6 cellular contexts compared by ENCODE assay signal in the genomic region with DNA sequence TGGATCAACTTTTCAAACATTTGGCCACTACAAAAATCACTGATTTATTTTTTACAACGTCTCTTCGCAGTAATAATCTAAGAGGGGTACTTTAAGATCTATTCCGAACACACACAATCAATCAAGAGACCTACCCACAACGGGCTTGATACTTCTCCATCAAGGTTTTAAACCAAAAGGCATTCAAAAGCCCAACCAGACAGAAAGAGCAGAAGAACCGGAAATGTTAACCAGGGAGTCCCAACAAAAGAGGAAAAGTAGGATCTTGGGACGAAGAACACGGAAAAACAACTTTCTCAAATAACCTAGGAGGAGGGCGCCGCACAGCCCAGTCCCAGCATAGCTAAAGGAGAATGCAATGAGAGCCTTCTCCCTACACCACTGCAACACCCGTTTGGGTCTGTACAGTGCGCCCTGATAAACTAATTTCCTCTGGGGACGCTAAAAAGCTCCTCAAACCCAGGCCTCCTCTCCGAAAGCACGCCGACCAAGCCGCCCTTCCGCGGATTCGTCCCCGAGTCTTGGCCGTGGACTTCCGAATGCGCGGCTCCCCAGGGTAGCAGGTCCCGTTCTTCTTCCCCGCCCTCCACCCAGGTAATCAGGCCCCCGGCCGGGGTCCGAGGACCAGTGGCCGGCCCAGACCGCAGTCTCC. TPM values are rescaled to one million over a fixed set of nuclear protein-coding genes. Genes with fewer than 3 reads are reported as not detected.
DNase-seq lines count a peak whose midpoint lies in the region; ATAC-seq, FAIRE-seq and TF ChIP-seq lines count a peak whose summit lies in the region.

No MANE protein-coding gene starts in this region.

- H3K36me3 Mint-ChIP-seq in Caco-2 (ENCODE audit: insufficient read depth, unreplicated experiment): peaks cover 54% of the 10 kb centered on the region

- TF ChIP-seq CTCF in Caco-2 (IDR thresholded peaks at IDR 0.05; ENCODE audit: insufficient read depth in 1 of 2, low read depth in 1 of 2, low read length in 1 of 2, severe bottlenecking in 1 of 2, unreplicated experiment in 1 of 2): no peak

- H3K36me3 ChIP-seq in Caco-2 (ENCODE audit: control insufficient read depth, insufficient read depth, low read length) (no peaks in the 10 kb centered on the region; the same call in 1 of the 2 replicates), adipocyte (ENCODE audit: control insufficient read depth, insufficient read depth, low read length, severe bottlenecking) (peaks cover 29% of the 10 kb centered on the region), mucosa of rectum (ENCODE audit: control insufficient read depth in 2 of 2, insufficient read depth in 2 of 2, low read length in 2 of 2) (peaks cover 8 to 17% of the 10 kb centered on the region in 2 donors)

- H3K4me1 ChIP-seq in Caco-2 (peaks cover 14% of the 10 kb centered on the region), adipocyte (ENCODE audit: control insufficient read depth, insufficient read depth, low read length) (peaks cover 19% of the 10 kb centered on the region), mucosa of rectum (ENCODE audit: control insufficient read depth in 2 of 2, insufficient read depth in 2 of 2, low read length in 2 of 2) (peaks cover 13% of the 10 kb centered on the region in 2 donors)

- peak in 1 of 2 experiments; percentile 35 for DNase-seq in Caco-2
- DNase-seq in adipocyte (ENCODE audit: low read depth): peak; percentile 52
- DNase-seq in foreskin melanocyte: no peak
- no peak for DNase-seq in GM19239 (ENCODE audit: insufficient read length, low spot score)

- H3K27me3 ChIP-seq in Caco-2 (replicated peaks; ENCODE audit: control insufficient read depth, insufficient read depth, low read length) (no peaks in the 10 kb centered on the region), adipocyte (replicated peaks; ENCODE audit: control insufficient read depth, insufficient read depth, low read length) (no peaks in the 10 kb centered on the region), mucosa of rectum (ENCODE audit: control insufficient read depth in 2 of 2, insufficient read depth in 2 of 2, low read length in 2 of 2) (no peaks in the 10 kb centered on the region)

- H3K27ac Mint-ChIP-seq in Caco-2 (ENCODE audit: unreplicated experiment): peak overlapping the region; percentile 95

- intact Hi-C loops in Caco-2 (cut with micrococcal nuclease; ENCODE audit: unreplicated experiment): loop anchor here (5.0 kb wide), 1 partner anchor 39 kb away; a partner anchor contains a TSS

- H3K27me3 Mint-ChIP-seq in Caco-2 (ENCODE audit: insufficient read depth, unreplicated experiment): no peaks in the 10 kb centered on the region

- H3K9ac ChIP-seq in adipocyte (ENCODE audit: low read length) (peak overlapping the region; percentile 93), mucosa of rectum (ENCODE audit: low read depth in 1 of 2, low read length in 2 of 2) (peak overlapping the region; percentile 83 to 93)

- no peaks in the 10 kb centered on the region for H3K9me3 Mint-ChIP-seq in Caco-2 (ENCODE audit: unreplicated experiment)

- ATAC-seq in HG02938 (IDR thresholded peaks at IDR 0.05; ENCODE audit: unreplicated experiment): peak; percentile 26

- peaks cover 18% of the 10 kb centered on the region for H3K4me1 Mint-ChIP-seq in Caco-2 (ENCODE audit: low read depth, unreplicated experiment)

- CTCF ChIA-PET in Caco-2 (lab: Charles Lee): interaction anchor here (0.5 to 0.7 kb wide), 2 partner anchors 10 to 34 kb away, joined by 3 read pairs; no protein-coding TSS in a partner anchor

- peak overlapping the region; percentile 87 for H3K4me3 ChIP-seq in Caco-2 (ENCODE audit: low read depth, low read length)
- H3K4me3 ChIP-seq in adipocyte (ENCODE audit: low read length): peak overlapping the region; percentile 89
- peak overlapping the region; percentile 89 for H3K4me3 ChIP-seq in mucosa of rectum (ENCODE audit: low read length in 2 of 2)

- no peak for FAIRE-seq in GM19239 (lab: Jason Lieb, UNC)

- H3K9me3 ChIP-seq in Caco-2 (no peaks in the 10 kb centered on the region), adipocyte (ENCODE audit: control insufficient read depth, low read length) (no peaks in the 10 kb centered on the region), mucosa of rectum (ENCODE audit: control insufficient read depth in 2 of 2, low read length in 2 of 2) (no peaks in the 10 kb centered on the region)

- POLR2A ChIA-PET in Caco-2 (lab: Charles Lee): no interaction called here

- TSS peak; percentile 55 for BruUV-seq in Caco-2 (replicated peaks; lab: Mats Ljungman, UMichigan)

- H3K4me3 Mint-ChIP-seq in Caco-2 (ENCODE audit: unreplicated experiment): peak overlapping the region; percentile 83

- peak overlapping the region; percentile 69 to 72 for H3K27ac ChIP-seq in mucosa of rectum (ENCODE audit: low read depth in 2 of 2, low read length in 2 of 2)

RNA-seq across cellular contexts. Expression of a gene that starts 0.6 kb away (rescaled TPM):
- total RNA-seq in Caco-2 (2022): 406 and 418 TPM in 2 replicates

RNA-seq across cellular contexts. Expression of a gene that starts 7.1 kb away (rescaled TPM):
- total RNA-seq in Caco-2 (2022): 26.1 and 27.4 TPM in 2 replicates

RNA-seq across cellular contexts. Expression of a gene that starts 18.7 kb away (rescaled TPM):
- 0.39 and 0.44 TPM in 2 replicates for total RNA-seq in Caco-2 (2022)

RNA-seq across cellular contexts. Expression of a gene that starts 37.0 kb away (rescaled TPM):
- total RNA-seq in Caco-2 (2022): 73.6 and 77.6 TPM in 2 replicates

RNA-seq across cellular contexts. Expression of a gene that starts 45.2 kb away (rescaled TPM):
- total RNA-seq in Caco-2 (2022): not detected in 2 replicates
